ENCODE assay signal across 23 cellular contexts in the genomic region with DNA sequence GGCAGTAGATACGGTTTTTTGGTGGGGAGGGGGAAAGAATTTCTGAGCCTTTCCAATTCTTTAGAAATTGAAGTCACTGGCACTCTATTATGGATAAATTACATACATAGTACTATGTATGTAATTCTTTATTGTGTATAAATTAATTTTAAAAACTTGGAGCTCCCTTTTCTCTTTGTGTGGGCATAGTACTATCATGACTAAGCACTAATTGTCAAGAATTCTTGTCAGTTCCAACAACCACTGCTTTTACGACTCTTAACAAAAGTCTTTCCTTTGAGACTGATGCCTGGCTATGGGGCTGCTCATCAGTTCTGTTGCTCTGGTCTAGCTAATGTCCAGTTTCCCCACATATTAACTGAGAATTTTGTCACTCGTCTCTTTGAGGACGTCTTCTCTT.
"Had no signal": no experiment of that assay in that cellular context is flagged by ENCODE, and none has a peak within 500 bp of the region (broad histone marks: within the 10 kb centered on the region; RNA-seq: fewer than 3 reads in every experiment).

No MANE protein-coding gene starts in this region.

- ATAC-seq: foreskin keratinocyte, gastroesophageal sphincter, heart left ventricle, left cardiac atrium, left lung, left ventricle myocardium superior, lower lobe of right lung, mucosa of descending colon had no signal

- H3K79me2 ChIP-seq: hepatocyte had no signal

- H3K27ac Mint-ChIP-seq: mesothelial cell of epicardium, naive B cell had no signal

- FAIRE-seq: colon, endothelial cell of umbilical vein, frontal cortex, islet of Langerhans, keratinocyte had no signal

- DNase-seq: dermis blood vessel endothelial cell; dorsolateral prefrontal cortex; effector CD4-positive, alpha-beta T cell; effector memory CD4-positive, alpha-beta T cell; foreskin keratinocyte; heart left ventricle; left cardiac atrium; left lung; left ventricle myocardium superior; lower lobe of right lung; mesenchymal stem cell; mucosa of descending colon; naive B cell had no signal

- H3K4me3 Mint-ChIP-seq: mesothelial cell of epicardium, naive B cell had no signal

- H3K9me3 ChIP-seq: esophagus muscularis mucosa, gastroesophageal sphincter, heart left ventricle, left lung, lower lobe of right lung, mucosa of descending colon had no signal

- H3K27ac ChIP-seq: coronary artery, dorsolateral prefrontal cortex, esophagus muscularis mucosa, foreskin keratinocyte, gastroesophageal sphincter, heart left ventricle, hepatocyte, left lung, lower lobe of right lung had no signal

- H3K36me3 ChIP-seq: esophagus muscularis mucosa, gastroesophageal sphincter, heart left ventricle, left lung, lower lobe of right lung had no signal

- H3K36me3 Mint-ChIP-seq: mesothelial cell of epicardium, naive B cell had no signal

- H3K4me2 ChIP-seq: hepatocyte had no signal

- H3K4me1 ChIP-seq: esophagus muscularis mucosa, foreskin keratinocyte, gastroesophageal sphincter, heart left ventricle, left lung, lower lobe of right lung had no signal

- H3K4me1 Mint-ChIP-seq: mesothelial cell of epicardium, naive B cell had no signal

- H3K27me3 Mint-ChIP-seq: naive B cell had no signal

- H3K4me3 ChIP-seq: coronary artery, dorsolateral prefrontal cortex, esophagus muscularis mucosa, gastroesophageal sphincter, heart left ventricle, hepatocyte, left lung, lower lobe of right lung, mucosa of descending colon had no signal

- H3K27me3 ChIP-seq: foreskin keratinocyte, gastroesophageal sphincter, hepatocyte, left lung had no signal

- H2AFZ ChIP-seq: hepatocyte had no signal
